25 cellular contexts compared by ENCODE assay signal in the genomic region with DNA sequence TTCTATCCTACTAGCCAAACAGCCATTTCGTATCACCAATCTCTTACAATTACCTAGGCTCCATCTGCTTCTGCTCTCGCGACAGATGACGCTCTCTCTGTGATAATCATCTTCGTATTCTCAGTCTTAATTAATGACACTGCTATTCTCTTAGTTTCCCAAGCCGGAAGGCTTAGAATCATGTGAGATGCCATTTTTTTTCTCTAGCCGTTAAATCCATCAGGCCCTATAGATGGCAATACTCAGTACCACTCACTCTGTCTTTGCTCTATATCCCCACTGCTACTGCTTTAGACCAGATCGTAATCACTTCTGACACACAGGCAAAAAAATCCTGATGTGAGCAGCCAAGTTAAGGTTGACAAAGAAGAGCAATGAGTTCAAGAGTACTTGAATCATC. TPM values are rescaled to one million over a fixed set of nuclear protein-coding genes. Genes with fewer than 3 reads are reported as not detected.
DNase-seq lines count a peak whose midpoint lies in the region; ATAC-seq and TF ChIP-seq lines count a peak whose summit lies in the region.
"Had no signal": no experiment of that assay in that cellular context is flagged by ENCODE, and none has a peak within 500 bp of the region (broad histone marks: within the 10 kb centered on the region; RNA-seq: fewer than 3 reads in every experiment).

No MANE protein-coding gene starts in this region.

- DNase-seq in activated T-cell treated with anti-CD3 and anti-CD28 coated beads, Interleukin-2, amount 50 U/mL, for 72 hours, result no peak
- no peak for DNase-seq in activated T-cell treated with anti-CD3 and anti-CD28 coated beads, Interleukin-2, amount 50 U/mL, for 1 hour
- DNase-seq in NCI-H82 (lab: John Stamatoyannopoulos, UW) (peak; percentile 68), lower lobe of right lung (no peak), psoas muscle (no peak)
- no peak for DNase-seq in activated T-helper 2 cell treated with anti-CD3 and anti-CD28 coated beads, Interferon-gamma antibody, Interleukin-2, Interleukin-4, amounts not matched to agents 10 μg/mL and 5 μg/mL and 100 μg/mL, durations not matched to agents 14 hours and 24 hours and 36 hours (ENCODE audit: low spot score)
- DNase-seq in stimulated activated naive CD8-positive, alpha-beta T cell treated with anti-CD3 and anti-CD28 coated beads, Interleukin-15, Interleukin-2, amounts not matched to agents 100 U/mL and 50 U/mL, for 24 hours, result no peak
- DNase-seq in effector CD4-positive, alpha-beta T cell, result no peak
- DNase-seq: ACHN; activated CD4-positive, alpha-beta T cell treated with anti-CD3 and anti-CD28 coated beads, Interleukin-2, amount 50 U/mL, for 1 hour; aorta; C1 segment of cervical spinal cord; central memory CD4-positive, alpha-beta T cell; DMS153; dorsolateral prefrontal cortex; foreskin fibroblast; GDM1; NCI-H1105 treated with DMSO at 0.1 percent for 48 hours; NCI-H2107; NCI-H526 treated with DMSO at 0.1 percent for 48 hours; occipital lobe; right cardiac atrium; testis had no signal

- ATAC-seq in activated T-cell treated with anti-CD3 and anti-CD28 coated beads, Interleukin-2, amount 50 U/mL, for 72 hours (replicated peaks in 1 of 2), result peak; percentile 27 to 51
- ATAC-seq in stimulated activated naive CD8-positive, alpha-beta T cell treated with anti-CD3 and anti-CD28 coated beads, Interleukin-15, Interleukin-2, amounts not matched to agents 100 U/mL and 50 U/mL, for 24 hours, result peak; percentile 60
- ATAC-seq in lower lobe of right lung (no peak), psoas muscle (no peak)
- ATAC-seq: right cardiac atrium had no signal

- H3K4me1 Mint-ChIP-seq in activated T-cell treated with anti-CD3 and anti-CD28 coated beads, Interleukin-2, amount 50 U/mL, for 72 hours (ENCODE audit: low read depth), result peaks cover 77% of the 10 kb centered on the region
- peaks cover 53% of the 10 kb centered on the region for H3K4me1 Mint-ChIP-seq in activated T-helper 2 cell treated with anti-CD3 and anti-CD28 coated beads, Interferon-gamma antibody, Interleukin-2, Interleukin-4, amounts not matched to agents 10 μg/mL and 5 μg/mL and 100 μg/mL, durations not matched to agents 14 hours and 24 hours and 36 hours (ENCODE audit: low read depth)

- H3K36me3 ChIP-seq in lower lobe of right lung (no peaks in the 10 kb centered on the region), psoas muscle (ENCODE audit: insufficient read depth in 1 of 2, low read depth in 1 of 2) (no peaks in the 10 kb centered on the region)

- H3K4me3 ChIP-seq in lower lobe of right lung (no peak overlapping the region), psoas muscle (no peak overlapping the region)
- H3K4me3 ChIP-seq: dorsolateral prefrontal cortex, testis had no signal

- H3K27me3 ChIP-seq in lower lobe of right lung (ENCODE audit: low read depth), result no peaks in the 10 kb centered on the region
- H3K27me3 ChIP-seq in psoas muscle (ENCODE audit: insufficient read depth in 3 of 3, low read length in 2 of 3), result no peaks in the 10 kb centered on the region
- H3K27me3 ChIP-seq: dorsolateral prefrontal cortex, testis had no signal

- TF ChIP-seq CTCF in lower lobe of right lung (IDR thresholded peaks at IDR 0.05) (no peak), psoas muscle (IDR thresholded peaks at IDR 0.05) (no peak)

- peak overlapping the region; percentile 72 for H3K27ac Mint-ChIP-seq in activated T-cell treated with anti-CD3 and anti-CD28 coated beads, Interleukin-2, amount 50 U/mL, for 72 hours
- H3K27ac Mint-ChIP-seq in activated T-helper 2 cell treated with anti-CD3 and anti-CD28 coated beads, Interferon-gamma antibody, Interleukin-2, Interleukin-4, amounts not matched to agents 10 μg/mL and 5 μg/mL and 100 μg/mL, durations not matched to agents 14 hours and 24 hours and 36 hours, result no peak overlapping the region

- intact Hi-C loops in activated T-helper 2 cell treated with anti-CD3 and anti-CD28 coated beads, Interferon-gamma antibody, Interleukin-2, Interleukin-4, amounts not matched to agents 10 μg/mL and 5 μg/mL and 100 μg/mL, durations not matched to agents 14 hours and 24 hours and 36 hours (cut with micrococcal nuclease), result no loop called here
- intact Hi-C loops in lower lobe of right lung (cut with DNase I), result no loop called here
- intact Hi-C loops in psoas muscle (cut with DNase I), result no loop called here

- H3K27ac ChIP-seq in lower lobe of right lung (no peak overlapping the region), psoas muscle (no peak overlapping the region)
- H3K27ac ChIP-seq: dorsolateral prefrontal cortex, epithelial cell of prostate, testis had no signal

- peaks cover 1 to 5% of the 10 kb centered on the region in 2 donors for H3K36me3 Mint-ChIP-seq in activated T-cell treated with anti-CD3 and anti-CD28 coated beads, Interleukin-2, amount 50 U/mL, for 72 hours (ENCODE audit: insufficient read depth in 2 of 2)
- H3K36me3 Mint-ChIP-seq in activated T-helper 2 cell treated with anti-CD3 and anti-CD28 coated beads, Interferon-gamma antibody, Interleukin-2, Interleukin-4, amounts not matched to agents 10 μg/mL and 5 μg/mL and 100 μg/mL, durations not matched to agents 14 hours and 24 hours and 36 hours (ENCODE audit: low read depth), result peaks cover 45% of the 10 kb centered on the region

- H3K4me3 Mint-ChIP-seq in activated T-cell treated with anti-CD3 and anti-CD28 coated beads, Interleukin-2, amount 50 U/mL, for 72 hours, result peak overlapping the region; percentile 68 to 85
- H3K4me3 Mint-ChIP-seq in activated T-helper 2 cell treated with anti-CD3 and anti-CD28 coated beads, Interferon-gamma antibody, Interleukin-2, Interleukin-4, amounts not matched to agents 10 μg/mL and 5 μg/mL and 100 μg/mL, durations not matched to agents 14 hours and 24 hours and 36 hours (ENCODE audit: low read depth), result peak overlapping the region; percentile 28

- peaks cover 0 to 3% of the 10 kb centered on the region in 2 donors for H3K9me3 Mint-ChIP-seq in activated T-cell treated with anti-CD3 and anti-CD28 coated beads, Interleukin-2, amount 50 U/mL, for 72 hours
- H3K9me3 Mint-ChIP-seq in activated T-helper 2 cell treated with anti-CD3 and anti-CD28 coated beads, Interferon-gamma antibody, Interleukin-2, Interleukin-4, amounts not matched to agents 10 μg/mL and 5 μg/mL and 100 μg/mL, durations not matched to agents 14 hours and 24 hours and 36 hours, result peaks cover 42% of the 10 kb centered on the region

- 91 to 93% (median 91%) methylated on average over 8 of the region's 8 CpGs for WGBS in psoas muscle, 3 donors

- H3K27me3 Mint-ChIP-seq in activated T-cell treated with anti-CD3 and anti-CD28 coated beads, Interleukin-2, amount 50 U/mL, for 72 hours (ENCODE audit: low read depth), result no peaks in the 10 kb centered on the region
- H3K27me3 Mint-ChIP-seq in activated T-helper 2 cell treated with anti-CD3 and anti-CD28 coated beads, Interferon-gamma antibody, Interleukin-2, Interleukin-4, amounts not matched to agents 10 μg/mL and 5 μg/mL and 100 μg/mL, durations not matched to agents 14 hours and 24 hours and 36 hours (ENCODE audit: low read depth), result no peaks in the 10 kb centered on the region

- H3K4me1 ChIP-seq in lower lobe of right lung (no peaks in the 10 kb centered on the region), psoas muscle (peaks cover 5% of the 10 kb centered on the region)
- H3K4me1 ChIP-seq: testis had no signal

- H3K9me3 ChIP-seq in lower lobe of right lung (no peaks in the 10 kb centered on the region), psoas muscle (no peaks in the 10 kb centered on the region)
- H3K9me3 ChIP-seq: testis had no signal

RNA-seq across cellular contexts. Expression of a gene that starts 2.1 kb away (rescaled TPM):
- total RNA-seq in activated T-cell treated with anti-CD3 and anti-CD28 coated beads, Interleukin-2, amount 50 U/mL, for 72 hours, result 10 to 100 TPM; 13.4 to 14.0 TPM
- 10.2 and 10.3 TPM in 2 replicates for total RNA-seq in activated T-helper 2 cell treated with anti-CD3 and anti-CD28 coated beads, Interferon-gamma antibody, Interleukin-2, Interleukin-4, amounts not matched to agents 10 μg/mL and 5 μg/mL and 100 μg/mL, durations not matched to agents 14 hours and 24 hours and 36 hours
- 1.8 TPM for total RNA-seq in lower lobe of right lung
- under 1 TPM in 3 of 4 donors, not detected in 1; 0.17 to 0.61 (median 0.17) TPM for total RNA-seq in psoas muscle
- polyA plus RNA-seq in psoas muscle, result under 1 TPM in 1 of 3 donors, not detected in 2; 0.04 TPM
- total RNA-seq: LHCN-M2 had no signal
- polyA plus RNA-seq: right cardiac atrium had no signal

Comparison
In these comparisons a context has a peak if more than half of its experiments do, and no peak if none do; other contexts are left out.
1. ATAC-seq: peak in activated T-cell treated with anti-CD3 and anti-CD28 coated beads, Interleukin-2, amount 50 U/mL, for 72 hours (2 of 2) and stimulated activated naive CD8-positive, alpha-beta T cell treated with anti-CD3 and anti-CD28 coated beads, Interleukin-15, Interleukin-2, amounts not matched to agents 100 U/mL and 50 U/mL, for 24 hours (single experiment); none in lower lobe of right lung (0 of 2) and psoas muscle (0 of 4).